ENCODE assay signal across 1 cellular context in the genomic region with DNA sequence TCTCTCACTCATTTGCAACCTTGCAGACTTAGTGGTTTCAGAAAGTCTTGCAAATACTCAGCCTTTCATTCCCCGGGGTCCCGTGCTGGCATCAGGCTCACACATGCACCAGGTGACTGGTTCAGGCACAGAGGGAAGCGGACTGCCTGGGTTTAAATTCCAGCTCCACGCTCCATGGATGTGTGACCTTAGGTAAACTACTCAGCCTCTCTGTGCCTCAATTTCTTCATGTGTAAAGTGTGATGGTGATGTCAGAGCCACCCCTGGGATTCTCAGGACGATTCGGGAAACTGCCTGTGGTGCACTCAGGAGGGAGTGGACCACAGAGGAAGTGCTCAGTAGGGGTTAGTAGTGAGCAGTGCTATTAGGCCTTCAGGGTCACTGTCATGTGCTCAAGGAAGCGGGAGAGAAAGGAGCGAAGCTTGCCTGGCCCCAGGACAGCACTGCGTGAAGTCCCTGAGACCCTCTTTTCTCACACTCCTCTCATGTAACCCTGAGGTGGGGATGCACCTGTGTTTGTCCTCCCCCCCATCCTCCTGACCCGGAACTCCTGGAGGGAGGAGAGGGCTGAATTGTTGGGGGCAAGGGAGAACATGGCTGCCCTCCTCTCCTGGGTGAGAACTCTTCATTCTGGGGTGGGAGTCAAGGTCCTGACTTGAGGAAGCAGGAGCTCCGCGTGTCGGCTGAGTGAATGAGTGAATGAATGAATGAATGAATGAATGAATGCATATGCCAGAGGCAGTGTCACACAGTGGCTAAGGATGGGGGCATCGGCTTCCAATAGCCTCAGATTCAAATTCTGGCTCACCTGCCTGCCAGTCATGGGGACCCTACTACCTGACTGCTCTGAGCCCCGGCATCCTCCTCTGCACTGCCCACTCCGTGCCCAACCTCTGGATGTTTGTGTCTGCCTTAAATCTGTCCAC.
TF ChIP-seq lines count a peak whose summit lies in the region.

No MANE protein-coding gene starts in this region.

TF ChIP-seq in H1, 55 proteins besides CTCF, POLR2A, EP300 and RAD21:
- TF ChIP-seq KDM5A (IDR thresholded peaks at IDR 0.05; ENCODE audit: low read length), result no peak
- no peak for TF ChIP-seq SP2 (IDR thresholded peaks at IDR 0.05; ENCODE audit: low read length)
- TF ChIP-seq, protein P1, sequence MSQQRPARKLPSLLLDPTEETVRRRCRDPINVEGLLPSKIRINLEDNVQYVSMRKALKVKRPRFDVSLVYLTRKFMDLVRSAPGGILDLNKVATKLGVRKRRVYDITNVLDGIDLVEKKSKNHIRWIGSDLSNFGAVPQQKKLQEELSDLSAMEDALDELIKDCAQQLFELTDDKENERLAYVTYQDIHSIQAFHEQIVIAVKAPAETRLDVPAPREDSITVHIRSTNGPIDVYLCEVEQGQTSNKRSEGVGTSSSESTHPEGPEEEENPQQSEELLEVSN (IDR thresholded peaks at IDR 0.05), result peak; percentile 60; the same call in 1 of the 2 replicates
- TF ChIP-seq TCF12 (IDR thresholded peaks at IDR 0.05; ENCODE audit: low read depth, low read length), result no peak
- TF ChIP-seq HDAC2 (IDR thresholded peaks at IDR 0.05; ENCODE audit: borderline replicate concordance in 1 of 2, low read depth in 2 of 2, low read length in 2 of 2), result no peak
TF ChIP-seq in H1: peak in this region for 1.
